ENCODE assay signal across 8 cellular contexts in genomic region chr12:630656-631632, GRCh38. TPM values are rescaled to one million over a fixed set of nuclear protein-coding genes. Genes with fewer than 3 reads are reported as not detected.
A peak's percentile ranks its signal among the peaks of the same experiment; 100 is the strongest.
DNase-seq lines count a peak whose midpoint lies in the region; ATAC-seq and TF ChIP-seq lines count a peak whose summit lies in the region.

No MANE protein-coding gene starts in this region.

- no peak overlapping the region for H3K4me3 ChIP-seq in Panc1 (ENCODE audit: low read depth in 2 of 2, low read length in 2 of 2)
- H3K4me3 ChIP-seq in ascending aorta = peak overlapping the region; percentile 16 to 22
- peak overlapping the region; percentile 5 to 80 for H3K4me3 ChIP-seq in mucosa of rectum (ENCODE audit: low read length in 2 of 2)
- peak overlapping the region; percentile 19 for H3K4me3 ChIP-seq in suprapubic skin

- H3K9ac ChIP-seq in mucosa of rectum (ENCODE audit: low read depth in 1 of 2, low read length in 2 of 2) = peak overlapping the region; percentile 37 to 72

- H3K9me3 ChIP-seq in Panc1 (ENCODE audit: control insufficient read depth, insufficient read depth, low read depth, low read length) = no peaks in the 10 kb centered on the region
- H3K9me3 ChIP-seq in ascending aorta = no peaks in the 10 kb centered on the region
- H3K9me3 ChIP-seq in mucosa of rectum (ENCODE audit: control insufficient read depth in 2 of 2, low read length in 2 of 2) = no peaks in the 10 kb centered on the region
- H3K9me3 ChIP-seq in suprapubic skin = no peaks in the 10 kb centered on the region

- ATAC-seq in HG02759 (IDR thresholded peaks at IDR 0.05; ENCODE audit: unreplicated experiment) (peak; percentile 89), Panc1 (no peak)

- no peak for TF ChIP-seq CTCF in GM13976 (IDR thresholded peaks at IDR 0.05; ENCODE audit: borderline replicate concordance, control extremely low read depth, extremely low read depth, insufficient read depth, missing control alignments)
- no peak for TF ChIP-seq CTCF in Panc1 (IDR thresholded peaks at IDR 0.05)
- TF ChIP-seq CTCF in ascending aorta (IDR thresholded peaks at IDR 0.05) = no peak
- no peak for TF ChIP-seq CTCF in suprapubic skin (IDR thresholded peaks at IDR 0.05)

- no TSS peak for BruUV-seq in Panc1 (replicated peaks; lab: Mats Ljungman, UMichigan)

- H3K27ac ChIP-seq in Panc1 (ENCODE audit: low read length) (peak overlapping the region; percentile 91), ascending aorta (peak overlapping the region; percentile 80 to 84), mucosa of rectum (ENCODE audit: low read depth in 2 of 2, low read length in 2 of 2) (peak overlapping the region; percentile 42 to 84), suprapubic skin (peak overlapping the region; percentile 77)

- POLR2A ChIA-PET in Panc1 (lab: Charles Lee) = no interaction called here

- CTCF ChIA-PET in Panc1 (lab: Charles Lee) = no interaction called here

- DNase-seq in GM13976 (ENCODE audit: low spot score) (peak; percentile 92), Panc1 (ENCODE audit: low read depth, low spot score) (no peak), ascending aorta (ENCODE audit: low spot score in 2 of 2) (peak in 1 of 2 donors; percentile 83), suprapubic skin (ENCODE audit: low spot score in 2 of 2) (peak in 1 of 2 donors; percentile 75), SK-N-DZ (ENCODE audit: low spot score) (no peak), kidney glomerular epithelial cell (lab: John Stamatoyannopoulos, UW) (no peak)

- H3K4me1 ChIP-seq in Panc1 (ENCODE audit: control insufficient read depth, insufficient read depth, low read length) = peaks cover 41% of the 10 kb centered on the region
- H3K4me1 ChIP-seq in ascending aorta = peaks cover 0 to 37% of the 10 kb centered on the region in 2 donors
- H3K4me1 ChIP-seq in mucosa of rectum (ENCODE audit: control insufficient read depth in 2 of 2, insufficient read depth in 2 of 2, low read length in 2 of 2) = peaks cover 5 to 6% of the 10 kb centered on the region in 2 donors
- peaks cover 41% of the 10 kb centered on the region for H3K4me1 ChIP-seq in suprapubic skin

- H3K36me3 ChIP-seq in Panc1 (ENCODE audit: control insufficient read depth, insufficient read depth, low read length) = no peaks in the 10 kb centered on the region
- H3K36me3 ChIP-seq in ascending aorta = no peaks in the 10 kb centered on the region
- no peaks in the 10 kb centered on the region for H3K36me3 ChIP-seq in mucosa of rectum (ENCODE audit: control insufficient read depth in 2 of 2, insufficient read depth in 2 of 2, low read length in 2 of 2)
- H3K36me3 ChIP-seq in suprapubic skin = no peaks in the 10 kb centered on the region

- in situ Hi-C loops in GM13976 (cut with MboI; ENCODE audit: low sequenced_read_pairs, unreplicated experiment) = no loop called here
- in situ Hi-C loops in Panc1 (cut with HindIII; ENCODE audit: low pct_unique_long_range_greater_than_20kb, low sequenced_read_pairs) = no loop called here

- no peak for TF ChIP-seq EP300 in suprapubic skin (IDR thresholded peaks at IDR 0.05)

- no peaks in the 10 kb centered on the region for H3K27me3 ChIP-seq in Panc1 (ENCODE audit: control insufficient read depth, insufficient read depth, low read length)
- no peaks in the 10 kb centered on the region for H3K27me3 ChIP-seq in ascending aorta
- H3K27me3 ChIP-seq in mucosa of rectum (ENCODE audit: control insufficient read depth in 2 of 2, insufficient read depth in 2 of 2, low read length in 2 of 2) = no peaks in the 10 kb centered on the region
- no peaks in the 10 kb centered on the region for H3K27me3 ChIP-seq in suprapubic skin

- 70% methylated on average over 43 of the region's 45 CpGs for WGBS in suprapubic skin

- TF ChIP-seq POLR2A in suprapubic skin (IDR thresholded peaks at IDR 0.05) = peak in 1 of 2 donors; percentile 41

- intact Hi-C loops in Panc1 (cut with micrococcal nuclease; ENCODE audit: unreplicated experiment) = loop anchor here (10.0 kb wide), 1 partner anchor 56 kb away; no protein-coding TSS in a partner anchor
- intact Hi-C loops in ascending aorta (cut with DNase I) = loop anchor here (10.0 kb wide), 1 partner anchor 146 kb away; no protein-coding TSS in a partner anchor

RNA-seq across cellular contexts. Expression of gene NINJ2, which starts 32.3 kb away (rescaled TPM):
- 1.9 TPM for total RNA-seq in Panc1 (2021; ENCODE audit: unreplicated experiment)
- 2.2 TPM for polyA plus RNA-seq in Panc1 (2012; ENCODE audit: insufficient read length)
- total RNA-seq in ascending aorta = 24.1 TPM
- 10 to 100 TPM in 2 of 4 donors, 1 to 10 TPM in 2; 7.6 to 20.9 (median 12.6) TPM for total RNA-seq in suprapubic skin
- polyA plus RNA-seq in SK-N-DZ (2014; cell fraction: cytosol; rRNA removed) = not detected in 2 replicates
- not detected in 2 replicates for polyA plus RNA-seq in SK-N-DZ (2014; cell fraction: nucleus; rRNA removed)

Comparison
In these comparisons a context has a peak if more than half of its experiments do, and no peak if none do; other contexts are left out.
1. H3K4me3 ChIP-seq: peak in ascending aorta (2 of 2), mucosa of rectum (2 of 2) and suprapubic skin (single experiment); none in Panc1 (0 of 2).
2. Peak in every context shown above with its lines, with median percentiles within 50 percentile points of each other: H3K27ac ChIP-seq.